11 cellular contexts compared by ENCODE assay signal in genomic region chr1:101081496-101082282, GRCh38.
A peak's percentile ranks its signal among the peaks of the same experiment; 100 is the strongest.
DNase-seq lines count a peak whose midpoint lies in the region; ATAC-seq lines count a peak whose summit lies in the region.
"Had no signal": no experiment of that assay in that cellular context is flagged by ENCODE, and none has a peak within 500 bp of the region (broad histone marks: within the 10 kb centered on the region; RNA-seq: fewer than 3 reads in every experiment).

No MANE protein-coding gene starts in this region.

- peak overlapping the region; percentile 58 for H3K4me3 Mint-ChIP-seq in activated naive CD4-positive, alpha-beta T cell treated with anti-CD3 and anti-CD28 coated beads, Interleukin-2, amount 50 U/mL, for 24 hours

- peak; percentile 12 to 45 for DNase-seq in stimulated activated CD8-positive, alpha-beta memory T cell treated with anti-CD3 and anti-CD28 coated beads, Interleukin-2, amount 100 ng/mL, for 48 hours (ENCODE audit: low read depth in 2 of 2)
- no peak for DNase-seq in EL
- no peak for DNase-seq in COLO829 (ENCODE audit: low spot score)
- DNase-seq in hepatic stellate cell (ENCODE audit: low spot score) = no peak
- no peak for DNase-seq in NCI-H187 (lab: John Stamatoyannopoulos, UW)
- DNase-seq: dermis blood vessel endothelial cell, IMR-90, left lung had no signal

- no peaks in the 10 kb centered on the region for H3K27me3 Mint-ChIP-seq in activated naive CD4-positive, alpha-beta T cell treated with anti-CD3 and anti-CD28 coated beads, Interleukin-2, amount 50 U/mL, for 24 hours

- peaks cover 4% of the 10 kb centered on the region for H3K9me3 Mint-ChIP-seq in activated naive CD4-positive, alpha-beta T cell treated with anti-CD3 and anti-CD28 coated beads, Interleukin-2, amount 50 U/mL, for 24 hours

- peaks cover 21% of the 10 kb centered on the region for H3K36me3 Mint-ChIP-seq in activated naive CD4-positive, alpha-beta T cell treated with anti-CD3 and anti-CD28 coated beads, Interleukin-2, amount 50 U/mL, for 24 hours

- peaks cover 58% of the 10 kb centered on the region for H3K4me1 Mint-ChIP-seq in activated naive CD4-positive, alpha-beta T cell treated with anti-CD3 and anti-CD28 coated beads, Interleukin-2, amount 50 U/mL, for 24 hours

- ATAC-seq in GM19455 (IDR thresholded peaks at IDR 0.05; ENCODE audit: unreplicated experiment) (peak; percentile 92), HG03571 (IDR thresholded peaks at IDR 0.05; ENCODE audit: unreplicated experiment) (peak; percentile 87)
- ATAC-seq: left lung had no signal

- H3K27ac Mint-ChIP-seq in activated naive CD4-positive, alpha-beta T cell treated with anti-CD3 and anti-CD28 coated beads, Interleukin-2, amount 50 U/mL, for 24 hours = peak overlapping the region; percentile 57

Comparison
In these comparisons a context has a peak if more than half of its experiments do, and no peak if none do; other contexts are left out.
1. DNase-seq: peak in stimulated activated CD8-positive, alpha-beta memory T cell treated with anti-CD3 and anti-CD28 coated beads, Interleukin-2, amount 100 ng/mL, for 48 hours (2 of 2); none in EL (single experiment), COLO829 (single experiment), hepatic stellate cell (single experiment) and NCI-H187 (0 of 2).